ENCODE assay signal across 9 cellular contexts in the genomic region with DNA sequence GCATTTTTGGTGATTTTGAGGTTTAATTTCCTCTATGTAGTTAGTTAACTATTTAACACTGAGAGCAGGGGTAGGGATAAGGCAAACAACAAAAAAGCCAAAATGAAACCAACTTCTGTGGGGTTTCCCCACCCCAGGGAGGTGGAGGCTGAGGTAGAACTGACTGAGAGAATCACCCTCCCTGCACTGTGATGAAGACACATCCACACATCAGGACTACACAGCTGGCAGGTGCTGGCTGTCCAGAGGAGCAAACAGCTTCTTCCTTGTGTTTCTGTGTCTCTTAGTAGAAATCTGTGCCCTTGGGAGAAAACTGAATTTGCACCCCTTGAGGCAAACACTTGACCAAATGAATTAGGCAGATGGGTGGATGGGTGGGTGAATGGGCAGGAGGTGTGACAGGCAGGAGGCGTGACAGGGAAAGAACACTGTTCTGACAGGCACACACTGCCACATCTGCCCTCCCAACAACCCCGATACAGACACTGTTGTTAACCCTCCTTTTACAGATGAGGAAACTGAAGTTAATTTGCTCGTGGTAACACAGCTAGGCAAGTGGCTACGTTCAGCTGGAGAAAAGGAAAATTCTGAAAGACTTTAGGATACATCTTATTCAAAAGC.
DNase-seq lines count a peak whose midpoint lies in the region; ATAC-seq and TF ChIP-seq lines count a peak whose summit lies in the region.
"Had no signal": no experiment of that assay in that cellular context is flagged by ENCODE, and none has a peak within 500 bp of the region (broad histone marks: within the 10 kb centered on the region; RNA-seq: fewer than 3 reads in every experiment).

No MANE protein-coding gene starts in this region.

- DNase-seq in activated CD4-positive, alpha-beta memory T cell treated with anti-CD3 and anti-CD28 coated beads for 36 hours: peak; percentile 78
- DNase-seq in stimulated activated CD4-positive, alpha-beta T cell treated with anti-CD3 and anti-CD28 coated beads, Interleukin-2, amount 100 ng/mL, for 24 hours: peak; percentile 53 to 66
- DNase-seq in left ventricle myocardium inferior: no peak
- no peak for DNase-seq in nucleus accumbens (lab: John Stamatoyannopoulos, UW)
- DNase-seq in sigmoid colon: no peak
- DNase-seq in NOMO-1 (lab: John Stamatoyannopoulos, UW; ENCODE audit: unreplicated experiment in 2 of 2): no peak

- peak overlapping the region; percentile 50 for H3K4me3 Mint-ChIP-seq in activated CD4-positive, alpha-beta memory T cell treated with anti-CD3 and anti-CD28 coated beads for 36 hours
- H3K4me3 Mint-ChIP-seq: brain had no signal

- H3K9me3 Mint-ChIP-seq in activated CD4-positive, alpha-beta memory T cell treated with anti-CD3 and anti-CD28 coated beads for 36 hours: peaks cover 3% of the 10 kb centered on the region
- H3K9me3 Mint-ChIP-seq: brain had no signal

- no peaks in the 10 kb centered on the region for H3K27me3 Mint-ChIP-seq in activated CD4-positive, alpha-beta memory T cell treated with anti-CD3 and anti-CD28 coated beads for 36 hours

- no peaks in the 10 kb centered on the region for H3K36me3 Mint-ChIP-seq in activated CD4-positive, alpha-beta memory T cell treated with anti-CD3 and anti-CD28 coated beads for 36 hours

- H3K4me3 ChIP-seq in left ventricle myocardium inferior: no peak overlapping the region
- H3K4me3 ChIP-seq in sigmoid colon: no peak overlapping the region

- H3K27ac ChIP-seq in left ventricle myocardium inferior (replicated peaks) (no peak overlapping the region), sigmoid colon (no peak overlapping the region)

- intact Hi-C loops in activated CD4-positive, alpha-beta memory T cell treated with anti-CD3 and anti-CD28 coated beads for 36 hours (cut with micrococcal nuclease): loop anchor here (1.0 to 5.0 kb wide), 4 partner anchors 73 to 276 kb away; a partner anchor contains a TSS
- intact Hi-C loops in left ventricle myocardium inferior (cut with micrococcal nuclease) (no loop called here), sigmoid colon (cut with DNase I) (no loop called here)

- POLR2A ChIA-PET in activated CD4-positive, alpha-beta memory T cell treated with anti-CD3 and anti-CD28 coated beads for 36 hours (lab: Charles Lee): interaction anchor here (2.0 to 7.0 kb wide), 3 partner anchors 13 to 107 kb away, joined by 4 to 58 read pairs (median 6); a partner anchor contains a TSS

- TF ChIP-seq EP300 in sigmoid colon (IDR thresholded peaks at IDR 0.05): no peak

- TF ChIP-seq CTCF in left ventricle myocardium inferior (IDR thresholded peaks at IDR 0.05; ENCODE audit: borderline replicate concordance) (no peak), sigmoid colon (IDR thresholded peaks at IDR 0.05) (no peak)

- H3K4me1 ChIP-seq in left ventricle myocardium inferior (no peaks in the 10 kb centered on the region), sigmoid colon (no peaks in the 10 kb centered on the region)

- peak; percentile 50 for ATAC-seq in GM19397 (IDR thresholded peaks at IDR 0.05; ENCODE audit: unreplicated experiment)
- peak; percentile 48 for ATAC-seq in HG03103 (IDR thresholded peaks at IDR 0.05; ENCODE audit: low read depth, unreplicated experiment)

- no peaks in the 10 kb centered on the region for H3K9me3 ChIP-seq in left ventricle myocardium inferior (replicated peaks)
- H3K9me3 ChIP-seq in sigmoid colon: no peaks in the 10 kb centered on the region

- 71 to 79% methylated on average over 4 of the region's 4 CpGs for WGBS in sigmoid colon, 2 donors

- H3K27me3 ChIP-seq in left ventricle myocardium inferior (ENCODE audit: low read depth) (no peaks in the 10 kb centered on the region), sigmoid colon (no peaks in the 10 kb centered on the region)

- peaks cover 80% of the 10 kb centered on the region for H3K4me1 Mint-ChIP-seq in activated CD4-positive, alpha-beta memory T cell treated with anti-CD3 and anti-CD28 coated beads for 36 hours (ENCODE audit: low read depth)

- no peaks in the 10 kb centered on the region for H3K36me3 ChIP-seq in left ventricle myocardium inferior
- H3K36me3 ChIP-seq in sigmoid colon: no peaks in the 10 kb centered on the region

- no peak for TF ChIP-seq POLR2A in sigmoid colon (IDR thresholded peaks at IDR 0.05)

- CTCF ChIA-PET in activated CD4-positive, alpha-beta memory T cell treated with anti-CD3 and anti-CD28 coated beads for 36 hours (lab: Charles Lee): interaction anchor here (0.6 to 11.1 kb wide), 5 partner anchors 10 to 278 kb away, joined by 3 to 107 read pairs (median 3); no protein-coding TSS in a partner anchor

- peak overlapping the region; percentile 77 for H3K27ac Mint-ChIP-seq in activated CD4-positive, alpha-beta memory T cell treated with anti-CD3 and anti-CD28 coated beads for 36 hours

Comparison
In these comparisons a context has a peak if more than half of its experiments do, and no peak if none do; other contexts are left out.
1. DNase-seq: peak in activated CD4-positive, alpha-beta memory T cell treated with anti-CD3 and anti-CD28 coated beads for 36 hours (single experiment) and stimulated activated CD4-positive, alpha-beta T cell treated with anti-CD3 and anti-CD28 coated beads, Interleukin-2, amount 100 ng/mL, for 24 hours (2 of 2); none in left ventricle myocardium inferior (single experiment), nucleus accumbens (0 of 56), sigmoid colon (single experiment) and NOMO-1 (0 of 2).